10 cellular contexts compared by ENCODE assay signal in the genomic region with DNA sequence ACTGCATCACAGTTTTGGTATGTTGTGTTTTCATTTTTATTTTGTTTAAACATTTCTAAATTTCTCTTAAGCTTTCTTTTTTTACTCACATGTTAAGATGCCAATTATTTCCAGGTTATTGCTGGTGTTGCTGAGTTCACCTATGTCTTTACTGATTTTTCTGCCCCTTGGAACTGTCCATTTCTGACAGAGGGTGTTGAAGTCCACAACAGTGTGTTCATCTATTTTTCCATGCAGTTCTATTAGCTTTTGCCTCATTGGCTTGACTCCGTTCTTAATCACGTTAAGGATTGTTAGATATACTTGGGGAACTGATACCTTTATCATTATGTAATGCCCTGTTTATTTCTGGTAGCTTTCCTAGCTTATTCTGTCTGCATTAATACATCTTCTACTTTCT.
"Had no signal": no experiment of that assay in that cellular context is flagged by ENCODE, and none has a peak within 500 bp of the region (broad histone marks: within the 10 kb centered on the region; RNA-seq: fewer than 3 reads in every experiment).

No MANE protein-coding gene starts in this region.

- H3K4me3 Mint-ChIP-seq: GM23338, H9, HFFc6 had no signal

- H3K4me2 ChIP-seq: GM23338 had no signal

- H3K4me1 Mint-ChIP-seq: GM23338 had no signal

- H3K9me3 Mint-ChIP-seq: H9 had no signal

- ATAC-seq: GM23338, HCT116 had no signal

- FAIRE-seq: H1, H54 had no signal

- H3K27ac Mint-ChIP-seq: GM23338, H9, HFFc6 had no signal

- H3K4me3 ChIP-seq: GM23338, HAP-1 had no signal

- H2AFZ ChIP-seq: GM23338 had no signal

- DNase-seq: GOT3, H7, H9, HCEC 1CT, HFFc6 had no signal

- H3K4me1 ChIP-seq: HAP-1 had no signal

- H3K36me3 ChIP-seq: HAP-1 had no signal
